Comparison of ENCODE assay signal across 1 cellular context in the genomic region with DNA sequence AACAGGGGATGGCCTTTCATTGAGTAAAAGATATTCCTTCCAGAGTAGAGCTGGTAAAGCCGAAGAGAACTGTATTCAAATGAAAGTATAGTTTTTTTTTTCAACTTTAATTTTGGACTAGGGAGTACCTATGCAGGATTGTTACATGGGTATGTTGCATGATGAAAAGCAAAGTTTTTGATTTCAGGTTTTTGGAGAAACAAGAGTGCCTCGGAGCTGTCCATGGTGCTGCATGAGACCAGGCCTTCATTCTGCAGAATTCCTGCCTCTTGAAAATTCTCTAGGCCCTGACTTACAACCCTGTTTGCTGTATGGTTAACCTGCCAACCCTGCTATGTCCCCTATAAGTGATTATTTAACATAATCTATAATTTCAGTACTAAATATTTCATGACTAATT.
TF ChIP-seq lines count a peak whose summit lies in the region.

No MANE protein-coding gene starts in this region.

TF ChIP-seq in HepG2, 621 proteins besides CTCF, POLR2A, EP300 and RAD21 (continued from another document):
- TF ChIP-seq REST (IDR thresholded peaks at IDR 0.05; ENCODE audit: borderline replicate concordance in 1 of 2, low read depth in 1 of 2, low read length in 2 of 2), result peak; percentile 53 to 94
- no peak for TF ChIP-seq ZNF558 (CRISPR knock-in tag; IDR thresholded peaks at IDR 0.05; ENCODE audit: borderline replicate concordance)
- no peak for TF ChIP-seq ZNF367 (CRISPR knock-in tag; IDR thresholded peaks at IDR 0.05; ENCODE audit: borderline replicate concordance)
- no peak for TF ChIP-seq NCOA5 (CRISPR knock-in tag; IDR thresholded peaks at IDR 0.05)
- TF ChIP-seq, protein P1, sequence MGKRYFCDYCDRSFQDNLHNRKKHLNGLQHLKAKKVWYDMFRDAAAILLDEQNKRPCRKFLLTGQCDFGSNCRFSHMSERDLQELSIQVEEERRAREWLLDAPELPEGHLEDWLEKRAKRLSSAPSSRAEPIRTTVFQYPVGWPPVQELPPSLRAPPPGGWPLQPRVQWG (CRISPR knock-in tag; IDR thresholded peaks at IDR 0.05; ENCODE audit: borderline replicate concordance, low read depth), result no peak
- TF ChIP-seq MEIS2 (CRISPR knock-in tag; IDR thresholded peaks at IDR 0.05), result no peak
TF ChIP-seq in HepG2: peak in this region for 2.
